8 cellular contexts compared by ENCODE assay signal in genomic region chr16:49282690-49283375, GRCh38.
DNase-seq lines count a peak whose midpoint lies in the region; ATAC-seq and TF ChIP-seq lines count a peak whose summit lies in the region.

No MANE protein-coding gene starts in this region.

- H3K27me3 Mint-ChIP-seq in nephron (ENCODE audit: low read depth), result peaks cover 94% of the 10 kb centered on the region

- H3K4me3 ChIP-seq in coronary artery, result peak overlapping the region; percentile 68

- no peaks in the 10 kb centered on the region for H3K9me3 Mint-ChIP-seq in nephron

- H3K36me3 Mint-ChIP-seq in nephron (ENCODE audit: low read depth), result no peaks in the 10 kb centered on the region

- DNase-seq in COLO668 (lab: John Stamatoyannopoulos, UW; ENCODE audit: unreplicated experiment) (peak; percentile 51), NCI-H2107 (lab: John Stamatoyannopoulos, UW) (peak; percentile 8), coronary artery (ENCODE audit: low spot score) (no peak), medulla oblongata (ENCODE audit: extremely low spot score) (no peak)
- no peak for DNase-seq in activated effector memory CD4-positive, alpha-beta T cell treated with anti-CD3 and anti-CD28 coated beads, Interleukin-2, amount 50 U/mL, for 16 hours
- DNase-seq in activated effector memory CD4-positive, alpha-beta T cell treated with Interleukin-2 at 50 U/mL for 16 hours, result no peak

- ATAC-seq in HG02938 (IDR thresholded peaks at IDR 0.05; ENCODE audit: unreplicated experiment), result no peak

- peaks cover 11% of the 10 kb centered on the region for H3K4me1 Mint-ChIP-seq in nephron

- H3K27ac ChIP-seq in coronary artery, result no peak overlapping the region

- peak overlapping the region; percentile 64 to 73 (median 73) for H3K4me3 Mint-ChIP-seq in nephron

- TF ChIP-seq CTCF in coronary artery (IDR thresholded peaks at IDR 0.05) (no peak), nephron (IDR thresholded peaks at IDR 0.05; ENCODE audit: unreplicated experiment in 3 of 3) (no peak)

- no peak overlapping the region for H3K27ac Mint-ChIP-seq in nephron

Comparison
In these comparisons a context has a peak if more than half of its experiments do, and no peak if none do; other contexts are left out.
1. DNase-seq: peak in COLO668 (single experiment) and NCI-H2107 (single experiment); none in coronary artery (single experiment), medulla oblongata (single experiment), activated effector memory CD4-positive, alpha-beta T cell treated with anti-CD3 and anti-CD28 coated beads, Interleukin-2, amount 50 U/mL, for 16 hours (single experiment) and activated effector memory CD4-positive, alpha-beta T cell treated with Interleukin-2 at 50 U/mL for 16 hours (single experiment).